In the genomic region with DNA sequence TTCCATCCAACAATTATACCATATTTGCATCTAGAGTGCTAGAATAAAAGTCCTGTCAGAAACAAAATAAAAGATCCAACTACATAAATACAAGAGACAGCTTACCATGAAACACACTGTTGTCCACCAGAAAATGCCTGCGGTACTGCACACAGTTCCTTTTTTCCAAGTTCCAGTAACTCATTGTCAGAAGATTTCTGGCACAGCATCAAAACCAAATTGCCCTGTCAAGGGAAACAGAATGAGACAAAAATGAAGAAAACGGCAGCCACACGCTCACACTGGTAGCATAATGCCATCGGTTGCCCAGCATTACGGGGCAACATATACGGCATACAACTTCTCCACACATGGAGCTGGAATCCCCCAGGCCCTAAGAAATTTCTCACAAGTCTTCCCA, we compare ENCODE assay signal across 1 cellular context.
TF ChIP-seq lines count a peak whose summit lies in the region.

No MANE protein-coding gene starts in this region.

TF ChIP-seq in HepG2, 621 proteins besides CTCF, POLR2A, EP300 and RAD21 (continued from another document):
- TF ChIP-seq, protein P1, sequence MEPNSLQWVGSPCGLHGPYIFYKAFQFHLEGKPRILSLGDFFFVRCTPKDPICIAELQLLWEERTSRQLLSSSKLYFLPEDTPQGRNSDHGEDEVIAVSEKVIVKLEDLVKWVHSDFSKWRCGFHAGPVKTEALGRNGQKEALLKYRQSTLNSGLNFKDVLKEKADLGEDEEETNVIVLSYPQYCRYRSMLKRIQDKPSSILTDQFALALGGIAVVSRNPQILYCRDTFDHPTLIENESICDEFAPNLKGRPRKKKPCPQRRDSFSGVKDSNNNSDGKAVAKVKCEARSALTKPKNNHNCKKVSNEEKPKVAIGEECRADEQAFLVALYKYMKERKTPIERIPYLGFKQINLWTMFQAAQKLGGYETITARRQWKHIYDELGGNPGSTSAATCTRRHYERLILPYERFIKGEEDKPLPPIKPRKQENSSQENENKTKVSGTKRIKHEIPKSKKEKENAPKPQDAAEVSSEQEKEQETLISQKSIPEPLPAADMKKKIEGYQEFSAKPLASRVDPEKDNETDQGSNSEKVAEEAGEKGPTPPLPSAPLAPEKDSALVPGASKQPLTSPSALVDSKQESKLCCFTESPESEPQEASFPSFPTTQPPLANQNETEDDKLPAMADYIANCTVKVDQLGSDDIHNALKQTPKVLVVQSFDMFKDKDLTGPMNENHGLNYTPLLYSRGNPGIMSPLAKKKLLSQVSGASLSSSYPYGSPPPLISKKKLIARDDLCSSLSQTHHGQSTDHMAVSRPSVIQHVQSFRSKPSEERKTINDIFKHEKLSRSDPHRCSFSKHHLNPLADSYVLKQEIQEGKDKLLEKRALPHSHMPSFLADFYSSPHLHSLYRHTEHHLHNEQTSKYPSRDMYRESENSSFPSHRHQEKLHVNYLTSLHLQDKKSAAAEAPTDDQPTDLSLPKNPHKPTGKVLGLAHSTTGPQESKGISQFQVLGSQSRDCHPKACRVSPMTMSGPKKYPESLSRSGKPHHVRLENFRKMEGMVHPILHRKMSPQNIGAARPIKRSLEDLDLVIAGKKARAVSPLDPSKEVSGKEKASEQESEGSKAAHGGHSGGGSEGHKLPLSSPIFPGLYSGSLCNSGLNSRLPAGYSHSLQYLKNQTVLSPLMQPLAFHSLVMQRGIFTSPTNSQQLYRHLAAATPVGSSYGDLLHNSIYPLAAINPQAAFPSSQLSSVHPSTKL (CRISPR knock-in tag; IDR thresholded peaks at IDR 0.05): no peak
- TF ChIP-seq ZMYM4 (CRISPR knock-in tag; IDR thresholded peaks at IDR 0.05) (no peak), PRPF4 (IDR thresholded peaks at IDR 0.05; ENCODE audit: low read depth, low read length, poor library complexity, severe bottlenecking) (no peak), ZNF12 (CRISPR knock-in tag; IDR thresholded peaks at IDR 0.05) (no peak), NFRKB (IDR thresholded peaks at IDR 0.05) (no peak), REL (CRISPR knock-in tag; conservative IDR thresholded peaks at IDR 0.05) (no peak)
- TF ChIP-seq, protein P2, sequence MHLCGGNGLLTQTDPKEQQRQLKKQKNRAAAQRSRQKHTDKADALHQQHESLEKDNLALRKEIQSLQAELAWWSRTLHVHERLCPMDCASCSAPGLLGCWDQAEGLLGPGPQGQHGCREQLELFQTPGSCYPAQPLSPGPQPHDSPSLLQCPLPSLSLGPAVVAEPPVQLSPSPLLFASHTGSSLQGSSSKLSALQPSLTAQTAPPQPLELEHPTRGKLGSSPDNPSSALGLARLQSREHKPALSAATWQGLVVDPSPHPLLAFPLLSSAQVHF (CRISPR knock-in tag; IDR thresholded peaks at IDR 0.05): no peak
- TF ChIP-seq, protein P3, sequence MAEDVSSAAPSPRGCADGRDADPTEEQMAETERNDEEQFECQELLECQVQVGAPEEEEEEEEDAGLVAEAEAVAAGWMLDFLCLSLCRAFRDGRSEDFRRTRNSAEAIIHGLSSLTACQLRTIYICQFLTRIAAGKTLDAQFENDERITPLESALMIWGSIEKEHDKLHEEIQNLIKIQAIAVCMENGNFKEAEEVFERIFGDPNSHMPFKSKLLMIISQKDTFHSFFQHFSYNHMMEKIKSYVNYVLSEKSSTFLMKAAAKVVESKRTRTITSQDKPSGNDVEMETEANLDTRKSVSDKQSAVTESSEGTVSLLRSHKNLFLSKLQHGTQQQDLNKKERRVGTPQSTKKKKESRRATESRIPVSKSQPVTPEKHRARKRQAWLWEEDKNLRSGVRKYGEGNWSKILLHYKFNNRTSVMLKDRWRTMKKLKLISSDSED (CRISPR knock-in tag; IDR thresholded peaks at IDR 0.05): no peak
- TF ChIP-seq, protein P4, sequence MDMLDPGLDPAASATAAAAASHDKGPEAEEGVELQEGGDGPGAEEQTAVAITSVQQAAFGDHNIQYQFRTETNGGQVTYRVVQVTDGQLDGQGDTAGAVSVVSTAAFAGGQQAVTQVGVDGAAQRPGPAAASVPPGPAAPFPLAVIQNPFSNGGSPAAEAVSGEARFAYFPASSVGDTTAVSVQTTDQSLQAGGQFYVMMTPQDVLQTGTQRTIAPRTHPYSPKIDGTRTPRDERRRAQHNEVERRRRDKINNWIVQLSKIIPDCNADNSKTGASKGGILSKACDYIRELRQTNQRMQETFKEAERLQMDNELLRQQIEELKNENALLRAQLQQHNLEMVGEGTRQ (IDR thresholded peaks at IDR 0.05; ENCODE audit: low read depth, low read length): no peak
- TF ChIP-seq, protein P4 (CRISPR knock-in tag; IDR thresholded peaks at IDR 0.05; ENCODE audit: borderline replicate concordance): no peak
